ENCODE assay signal across 1 cellular context in genomic region chr3:152847599-152847998, GRCh38. TPM values are rescaled to one million over a fixed set of nuclear protein-coding genes. Genes with fewer than 3 reads are reported as not detected.
"Had no signal": no experiment of that assay in that cellular context is flagged by ENCODE, and none has a peak within 500 bp of the region (broad histone marks: within the 10 kb centered on the region; RNA-seq: fewer than 3 reads in every experiment).

No MANE protein-coding gene starts in this region.

RNA-seq across cellular contexts. Expression of gene P2RY1, which starts 12.7 kb away (rescaled TPM):
- total RNA-seq: G401 had no signal
